8 cellular contexts compared by ENCODE assay signal in genomic region chr20:36573798-36574277, GRCh38. TPM values are rescaled to one million over a fixed set of nuclear protein-coding genes. Genes with fewer than 3 reads are reported as not detected.
A peak's percentile ranks its signal among the peaks of the same experiment; 100 is the strongest.
DNase-seq lines count a peak whose midpoint lies in the region; ATAC-seq and TF ChIP-seq lines count a peak whose summit lies in the region.

No MANE protein-coding gene starts in this region.

- POLR2A ChIA-PET in Panc1 (lab: Charles Lee): interaction anchor here (0.6 kb wide), 1 partner anchor 45 kb away, joined by 6 read pairs; no protein-coding TSS in a partner anchor

- H3K36me3 ChIP-seq in Panc1 (ENCODE audit: control insufficient read depth, insufficient read depth, low read length): no peaks in the 10 kb centered on the region
- H3K36me3 ChIP-seq in body of pancreas (replicated peaks in 1 of 2; ENCODE audit: insufficient read depth in 1 of 2, low read depth in 2 of 2): no peaks in the 10 kb centered on the region

- CTCF ChIA-PET in Panc1 (lab: Charles Lee): no interaction called here

- no peak for TF ChIP-seq CTCF in Panc1 (IDR thresholded peaks at IDR 0.05)
- no peak for TF ChIP-seq CTCF in body of pancreas (IDR thresholded peaks at IDR 0.05)

- in situ Hi-C loops in Panc1 (cut with HindIII; ENCODE audit: low pct_unique_long_range_greater_than_20kb, low sequenced_read_pairs): no loop called here

- TF ChIP-seq POLR2A in body of pancreas (IDR thresholded peaks at IDR 0.05): no peak

- H3K27ac ChIP-seq in Panc1 (ENCODE audit: low read length) (peak overlapping the region; percentile 51), body of pancreas (peak overlapping the region; percentile 87 to 98 (median 96))

- peak; percentile 2; the same call in 1 of the 2 replicates for ATAC-seq in Panc1
- peak; percentile 10 for ATAC-seq in body of pancreas

- H3K9me3 ChIP-seq in Panc1 (ENCODE audit: control insufficient read depth, insufficient read depth, low read depth, low read length): no peaks in the 10 kb centered on the region
- no peaks in the 10 kb centered on the region for H3K9me3 ChIP-seq in body of pancreas

- H3K4me1 ChIP-seq in Panc1 (ENCODE audit: control insufficient read depth, insufficient read depth, low read length) (peaks cover 20% of the 10 kb centered on the region), body of pancreas (peaks cover 33% of the 10 kb centered on the region)

- BruUV-seq in Panc1 (replicated peaks; lab: Mats Ljungman, UMichigan): no TSS peak

- H3K27me3 ChIP-seq in Panc1 (ENCODE audit: control insufficient read depth, insufficient read depth, low read length): no peaks in the 10 kb centered on the region
- no peaks in the 10 kb centered on the region for H3K27me3 ChIP-seq in body of pancreas

- H3K4me3 ChIP-seq in Panc1 (ENCODE audit: low read depth in 2 of 2, low read length in 2 of 2) (peak overlapping the region; percentile 61 to 65), body of pancreas (peak overlapping the region; percentile 78 to 86)

- WGBS in body of pancreas, 2 donors: 0 to 1% methylated on average over 2 to 34 of the region's 42 CpGs

- intact Hi-C loops in Panc1 (cut with micrococcal nuclease; ENCODE audit: unreplicated experiment): no loop called here
- intact Hi-C loops in body of pancreas (cut with DNase I): no loop called here

- DNase-seq in stimulated activated CD4-positive, alpha-beta T cell treated with anti-CD3 and anti-CD28 coated beads, Interleukin-12 subunit alpha, Interleukin-12 subunit beta, amount 100 ng/mL, for 4 hours: peak; percentile 40
- DNase-seq in stimulated activated CD4-positive, alpha-beta T cell treated with anti-CD3 and anti-CD28 coated beads, Interleukin-1b, Interleukin-23, amount 100 ng/mL, for 48 hours: no peak
- DNase-seq in Panc1 (ENCODE audit: low read depth, low spot score) (no peak), body of pancreas (peak; percentile 23 to 44 (median 33)), iPS-NIHi11 (ENCODE audit: low spot score) (peak; percentile 44), T1000 (lab: John Stamatoyannopoulos, UW) (no peak), NCI-H1092 (lab: John Stamatoyannopoulos, UW) (no peak)
- DNase-seq in stimulated activated CD4-positive, alpha-beta T cell treated with anti-CD3 and anti-CD28 coated beads, Interleukin-15, amount 100 ng/mL, for 24 hours: peak; percentile 36

RNA-seq across cellular contexts. Expression of gene TGIF2, which starts 0.4 kb away (rescaled TPM):
- total RNA-seq in Panc1 (2021; ENCODE audit: unreplicated experiment) (18.0 TPM), body of pancreas (10 to 100 TPM; 15.2 to 18.7 TPM)
- 12.5 TPM for polyA plus RNA-seq in Panc1 (2012; ENCODE audit: insufficient read length)

RNA-seq across cellular contexts. Expression of gene RAB5IF, which starts 31.7 kb away (rescaled TPM):
- total RNA-seq in Panc1 (2021; ENCODE audit: unreplicated experiment) (118 TPM), body of pancreas (10 to 100 TPM; 27.0 to 42.0 TPM)
- 109 TPM for polyA plus RNA-seq in Panc1 (2012; ENCODE audit: insufficient read length)

RNA-seq across cellular contexts. Expression of gene MYL9, which starts 32.5 kb away (rescaled TPM):
- total RNA-seq in Panc1 (2021; ENCODE audit: unreplicated experiment) (107 TPM), body of pancreas (10 to 100 TPM; 16.9 to 26.7 TPM)
- 157 TPM for polyA plus RNA-seq in Panc1 (2012; ENCODE audit: insufficient read length)

Comparison
In these comparisons a context has a peak if more than half of its experiments do, and no peak if none do; other contexts are left out.
1. DNase-seq: peak in stimulated activated CD4-positive, alpha-beta T cell treated with anti-CD3 and anti-CD28 coated beads, Interleukin-12 subunit alpha, Interleukin-12 subunit beta, amount 100 ng/mL, for 4 hours (single experiment), body of pancreas (4 of 4), iPS-NIHi11 (single experiment) and stimulated activated CD4-positive, alpha-beta T cell treated with anti-CD3 and anti-CD28 coated beads, Interleukin-15, amount 100 ng/mL, for 24 hours (single experiment); none in stimulated activated CD4-positive, alpha-beta T cell treated with anti-CD3 and anti-CD28 coated beads, Interleukin-1b, Interleukin-23, amount 100 ng/mL, for 48 hours (single experiment), Panc1 (single experiment), T1000 (single experiment) and NCI-H1092 (single experiment).